8 cellular contexts compared by ENCODE assay signal in the genomic region with DNA sequence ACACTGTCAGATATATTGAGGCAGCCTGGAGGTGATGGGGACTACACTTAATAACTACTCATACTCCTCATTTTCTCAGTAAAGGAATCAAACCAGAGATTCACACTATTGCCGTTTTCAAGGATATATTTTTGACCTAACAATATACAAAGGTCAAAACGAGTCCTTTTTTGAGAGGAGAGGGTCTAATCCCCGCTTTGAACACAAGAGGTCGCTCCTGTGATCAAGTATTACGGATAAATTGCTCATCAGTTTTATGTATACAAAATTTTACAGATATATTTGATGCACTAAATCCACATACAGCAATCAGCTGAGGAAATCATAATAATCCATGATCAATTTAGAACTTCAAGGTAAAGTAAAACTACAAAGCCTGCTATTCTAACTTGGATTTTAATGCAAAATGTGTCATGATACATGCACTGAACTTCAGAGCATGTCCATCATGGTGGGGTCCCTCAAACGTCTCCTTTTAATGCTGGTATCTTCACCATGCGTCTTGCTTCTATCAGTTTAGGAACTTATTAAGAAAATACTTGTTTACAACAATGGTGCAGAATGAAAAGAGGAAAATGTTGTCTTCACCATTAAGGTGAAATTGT. TPM values are rescaled to one million over a fixed set of nuclear protein-coding genes. Genes with fewer than 3 reads are reported as not detected.
DNase-seq lines count a peak whose midpoint lies in the region; ATAC-seq, FAIRE-seq and TF ChIP-seq lines count a peak whose summit lies in the region.

No MANE protein-coding gene starts in this region.

- no peak overlapping the region for H3K4me3 Mint-ChIP-seq in activated CD4-positive, alpha-beta T cell treated with anti-CD3 and anti-CD28 coated beads for 36 hours
- H3K4me3 Mint-ChIP-seq in CD8-positive, alpha-beta T cell = no peak overlapping the region

- H3K4me1 Mint-ChIP-seq in activated CD4-positive, alpha-beta T cell treated with anti-CD3 and anti-CD28 coated beads for 36 hours = peaks cover 5% of the 10 kb centered on the region
- H3K4me1 Mint-ChIP-seq in CD8-positive, alpha-beta T cell (ENCODE audit: low read depth) = peaks cover 8% of the 10 kb centered on the region

- H3K27ac Mint-ChIP-seq in activated CD4-positive, alpha-beta T cell treated with anti-CD3 and anti-CD28 coated beads for 36 hours = no peak overlapping the region
- no peak overlapping the region for H3K27ac Mint-ChIP-seq in CD8-positive, alpha-beta T cell

- no peak overlapping the region for H3K27ac ChIP-seq in kidney (ENCODE audit: low read depth in 2 of 2, low read length in 2 of 2)
- no peak overlapping the region for H3K27ac ChIP-seq in CD8-positive, alpha-beta T cell (ENCODE audit: low read depth, low read length)

- H3K4me1 ChIP-seq in BE2C (peaks cover 3% of the 10 kb centered on the region; the same call in 1 of the 2 replicates), kidney (ENCODE audit: control insufficient read depth in 1 of 2, insufficient read depth in 1 of 2, low read depth in 1 of 2, low read length in 2 of 2) (peaks cover 5 to 6% of the 10 kb centered on the region in 2 donors)
- no peaks in the 10 kb centered on the region for H3K4me1 ChIP-seq in CD8-positive, alpha-beta T cell (ENCODE audit: insufficient read depth, low read length)

- intact Hi-C loops in kidney (cut with DNase I) = no loop called here
- intact Hi-C loops in activated CD4-positive, alpha-beta T cell treated with anti-CD3 and anti-CD28 coated beads for 36 hours (cut with DNase I, micrococcal nuclease) = loop anchor here (2.0 to 5.0 kb wide), 3 partner anchors 416 to 976 kb away; no protein-coding TSS in a partner anchor
- intact Hi-C loops in CD8-positive, alpha-beta T cell (cut with DNase I, micrococcal nuclease) = no loop called here

- POLR2A ChIA-PET in activated CD4-positive, alpha-beta T cell treated with anti-CD3 and anti-CD28 coated beads for 36 hours (lab: Charles Lee) = no interaction called here
- POLR2A ChIA-PET in CD8-positive, alpha-beta T cell (lab: Charles Lee) = no interaction called here

- H3K9me3 Mint-ChIP-seq in activated CD4-positive, alpha-beta T cell treated with anti-CD3 and anti-CD28 coated beads for 36 hours (ENCODE audit: low read depth) = peaks cover 3% of the 10 kb centered on the region
- no peaks in the 10 kb centered on the region for H3K9me3 Mint-ChIP-seq in CD8-positive, alpha-beta T cell

- peak; percentile 87 for TF ChIP-seq CTCF in BE2C (IDR thresholded peaks at IDR 0.05; ENCODE audit: low read depth, low read length)
- TF ChIP-seq CTCF in kidney (IDR thresholded peaks at IDR 0.05; ENCODE audit: borderline replicate concordance, extremely low read depth, insufficient read depth) = peak; percentile 5
- TF ChIP-seq CTCF in CD8-positive, alpha-beta T cell (IDR thresholded peaks at IDR 0.05) = no peak

- H3K27me3 ChIP-seq in BE2C = no peaks in the 10 kb centered on the region
- H3K27me3 ChIP-seq in CD8-positive, alpha-beta T cell (ENCODE audit: insufficient read depth, low read length) = peaks cover 16% of the 10 kb centered on the region

- peaks cover 84% of the 10 kb centered on the region for H3K27me3 Mint-ChIP-seq in activated CD4-positive, alpha-beta T cell treated with anti-CD3 and anti-CD28 coated beads for 36 hours
- peaks cover 77% of the 10 kb centered on the region for H3K27me3 Mint-ChIP-seq in CD8-positive, alpha-beta T cell (ENCODE audit: low read depth)

- FAIRE-seq in kidney (lab: Jason Lieb, UNC) = no peak

- CTCF ChIA-PET in activated CD4-positive, alpha-beta T cell treated with anti-CD3 and anti-CD28 coated beads for 36 hours (lab: Charles Lee) = interaction anchor here (0.6 to 0.8 kb wide), 3 partner anchors 10 to 1327 kb away, joined by 3 to 4 read pairs (median 3); no protein-coding TSS in a partner anchor
- CTCF ChIA-PET in CD8-positive, alpha-beta T cell (lab: Charles Lee) = interaction anchor here (0.9 kb wide), 1 partner anchor 15 kb away, joined by 3 read pairs; no protein-coding TSS in a partner anchor

- H3K4me3 ChIP-seq in BE2C (ENCODE audit: low read depth, low read length) (peak overlapping the region; percentile 88), kidney (ENCODE audit: low read length in 2 of 2) (no peak overlapping the region)
- H3K4me3 ChIP-seq in CD8-positive, alpha-beta T cell (ENCODE audit: low read depth, low read length) = no peak overlapping the region

- H3K9me3 ChIP-seq in BE2C = no peaks in the 10 kb centered on the region
- no peaks in the 10 kb centered on the region for H3K9me3 ChIP-seq in kidney (ENCODE audit: control insufficient read depth in 1 of 2, low read length in 2 of 2)
- H3K9me3 ChIP-seq in CD8-positive, alpha-beta T cell (ENCODE audit: low read length) = no peaks in the 10 kb centered on the region

- H3K36me3 Mint-ChIP-seq in activated CD4-positive, alpha-beta T cell treated with anti-CD3 and anti-CD28 coated beads for 36 hours (ENCODE audit: low read depth) = no peaks in the 10 kb centered on the region
- no peaks in the 10 kb centered on the region for H3K36me3 Mint-ChIP-seq in CD8-positive, alpha-beta T cell

- H3K9ac ChIP-seq in kidney (ENCODE audit: low read length in 2 of 2) = no peak overlapping the region

- no peaks in the 10 kb centered on the region for H3K36me3 ChIP-seq in BE2C
- H3K36me3 ChIP-seq in kidney (ENCODE audit: control insufficient read depth in 1 of 2, insufficient read depth in 2 of 2, low read length in 2 of 2) = no peaks in the 10 kb centered on the region
- H3K36me3 ChIP-seq in CD8-positive, alpha-beta T cell (ENCODE audit: insufficient read depth, low read length) = no peaks in the 10 kb centered on the region

- no peak for ATAC-seq in GM21717 (IDR thresholded peaks at IDR 0.05; ENCODE audit: unreplicated experiment)
- ATAC-seq in activated CD4-positive, alpha-beta T cell treated with anti-CD3 and anti-CD28 coated beads for 36 hours = no peak
- no peak for ATAC-seq in CD8-positive, alpha-beta T cell

- DNase-seq in BE2C = peak; percentile 63
- DNase-seq in H4 (ENCODE audit: low spot score) = peak; percentile 21
- peak; percentile 41 for DNase-seq in RPMI8226
- DNase-seq in kidney = no peak
- DNase-seq in activated effector memory CD4-positive, alpha-beta T cell treated with Interleukin-2 at 50 U/mL for 16 hours = no peak
- no peak for DNase-seq in activated CD4-positive, alpha-beta T cell treated with anti-CD3 and anti-CD28 coated beads for 36 hours
- no peak for DNase-seq in CD8-positive, alpha-beta T cell

RNA-seq across cellular contexts. Expression of a gene that starts 2.5 kb away (rescaled TPM):
- 79.9 TPM for polyA plus RNA-seq in BE2C (2012; ENCODE audit: insufficient read depth, insufficient read length, low read depth)
- 4.6 TPM in 2 replicates for total RNA-seq in H4 (2014; rRNA removed; shearing (Covaris generic))
- total RNA-seq in kidney = not detected
- polyA plus RNA-seq in kidney (ENCODE audit: insufficient read depth, low read depth, low replicate concordance) = not detected
- not detected for total RNA-seq in activated CD4-positive, alpha-beta T cell treated with anti-CD3 and anti-CD28 coated beads for 36 hours
- not detected for total RNA-seq in CD8-positive, alpha-beta T cell

Comparison
In these comparisons a context has a peak if more than half of its experiments do, and no peak if none do; other contexts are left out.
1. DNase-seq: peak in BE2C (single experiment), H4 (single experiment) and RPMI8226 (single experiment); none in kidney (single experiment), activated effector memory CD4-positive, alpha-beta T cell treated with Interleukin-2 at 50 U/mL for 16 hours (single experiment), activated CD4-positive, alpha-beta T cell treated with anti-CD3 and anti-CD28 coated beads for 36 hours (single experiment) and CD8-positive, alpha-beta T cell (0 of 7).
2. intact Hi-C loops: an anchor here in activated CD4-positive, alpha-beta T cell treated with anti-CD3 and anti-CD28 coated beads for 36 hours (2.0 to 5.0 kb wide); none called in kidney and CD8-positive, alpha-beta T cell.